8 cellular contexts compared by ENCODE assay signal in genomic region chr19:4639531-4640246, GRCh38. TPM values are rescaled to one million over a fixed set of nuclear protein-coding genes. Genes with fewer than 3 reads are reported as not detected.
A peak's percentile ranks its signal among the peaks of the same experiment; 100 is the strongest.
DNase-seq lines count a peak whose midpoint lies in the region; ATAC-seq lines count a peak whose summit lies in the region.

No MANE protein-coding gene starts in this region.

- peaks cover 4% of the 10 kb centered on the region for H3K4me1 ChIP-seq in iPS-15b (ENCODE audit: control insufficient read depth, insufficient read depth, low read length)

- DNase-seq in NCI-H1417 (lab: John Stamatoyannopoulos, UW) (peak in 2 of 3 experiments; percentile 59 to 66), NCI-H1417 treated with DMSO at 0.1 percent for 48 hours (lab: John Stamatoyannopoulos, UW) (no peak), KG1 (lab: John Stamatoyannopoulos, UW) (no peak)
- DNase-seq in activated naive CD4-positive, alpha-beta T cell treated with anti-CD3 and anti-CD28 coated beads, Interleukin-2, amount 50 U/mL, for 72 hours (ENCODE audit: low spot score in 2 of 2): no peak
- no peak for DNase-seq in stimulated activated CD4-positive, alpha-beta T cell treated with anti-CD3 and anti-CD28 coated beads, Interleukin-2, amount 100 ng/mL, for 48 hours

- peaks cover 53% of the 10 kb centered on the region for H3K4me1 Mint-ChIP-seq in stimulated activated memory B cell treated with anti-CD40 and anti-IgM and Interleukin-4, amounts not matched to agents 10 μg/mL and 1 μg/mL and 100 μg/mL, for 72 hours

- no peak overlapping the region for H3K9ac ChIP-seq in iPS-15b (ENCODE audit: low read depth, low read length)

- peaks cover 13% of the 10 kb centered on the region for H3K27me3 ChIP-seq in iPS-15b (ENCODE audit: control insufficient read depth, insufficient read depth, low read length)

- peaks cover 4% of the 10 kb centered on the region for H3K36me3 ChIP-seq in iPS-15b (ENCODE audit: control insufficient read depth, insufficient read depth, low read length)

- peak overlapping the region; percentile 85 for H3K4me3 ChIP-seq in iPS-15b (ENCODE audit: low read depth, low read length)

- no peaks in the 10 kb centered on the region for H3K9me3 Mint-ChIP-seq in activated naive CD4-positive, alpha-beta T cell treated with anti-CD3 and anti-CD28 coated beads, Interleukin-2, amount 50 U/mL, for 72 hours
- H3K9me3 Mint-ChIP-seq in stimulated activated memory B cell treated with anti-CD40 and anti-IgM and Interleukin-4, amounts not matched to agents 10 μg/mL and 1 μg/mL and 100 μg/mL, for 72 hours: no peaks in the 10 kb centered on the region

- ATAC-seq in HG03175 (IDR thresholded peaks at IDR 0.05; ENCODE audit: unreplicated experiment): peak; percentile 15
- ATAC-seq in activated naive CD4-positive, alpha-beta T cell treated with anti-CD3 and anti-CD28 coated beads, Interleukin-2, amount 50 U/mL, for 72 hours: no peak
- ATAC-seq in stimulated activated memory B cell treated with anti-CD40 and anti-IgM and Interleukin-4, amounts not matched to agents 10 μg/mL and 1 μg/mL and 100 μg/mL, for 72 hours: peak; percentile 42

- H3K27ac Mint-ChIP-seq in activated naive CD4-positive, alpha-beta T cell treated with anti-CD3 and anti-CD28 coated beads, Interleukin-2, amount 50 U/mL, for 72 hours: peak overlapping the region; percentile 93 to 97
- peak overlapping the region; percentile 100 for H3K27ac Mint-ChIP-seq in stimulated activated memory B cell treated with anti-CD40 and anti-IgM and Interleukin-4, amounts not matched to agents 10 μg/mL and 1 μg/mL and 100 μg/mL, for 72 hours

- no peaks in the 10 kb centered on the region for H3K27me3 Mint-ChIP-seq in stimulated activated memory B cell treated with anti-CD40 and anti-IgM and Interleukin-4, amounts not matched to agents 10 μg/mL and 1 μg/mL and 100 μg/mL, for 72 hours

- H3K36me3 Mint-ChIP-seq in activated naive CD4-positive, alpha-beta T cell treated with anti-CD3 and anti-CD28 coated beads, Interleukin-2, amount 50 U/mL, for 72 hours: peaks cover 0 to 5% of the 10 kb centered on the region in 2 donors
- H3K36me3 Mint-ChIP-seq in stimulated activated memory B cell treated with anti-CD40 and anti-IgM and Interleukin-4, amounts not matched to agents 10 μg/mL and 1 μg/mL and 100 μg/mL, for 72 hours: peaks cover 6% of the 10 kb centered on the region

- no peaks in the 10 kb centered on the region for H3K9me3 ChIP-seq in iPS-15b (ENCODE audit: control insufficient read depth, insufficient read depth, low read length)

- peak overlapping the region; percentile 99 for H3K4me3 Mint-ChIP-seq in stimulated activated memory B cell treated with anti-CD40 and anti-IgM and Interleukin-4, amounts not matched to agents 10 μg/mL and 1 μg/mL and 100 μg/mL, for 72 hours

RNA-seq across cellular contexts. Expression of gene TNFAIP8L1, which starts 0.4 kb away (rescaled TPM):
- 10 to 100 TPM; 25.9 to 31.3 TPM for total RNA-seq in activated naive CD4-positive, alpha-beta T cell treated with anti-CD3 and anti-CD28 coated beads, Interleukin-2, amount 50 U/mL, for 72 hours

RNA-seq across cellular contexts. Expression of gene MYDGF, which starts 30.5 kb away (rescaled TPM):
- 10 to 100 TPM; 40.2 to 48.5 TPM for total RNA-seq in activated naive CD4-positive, alpha-beta T cell treated with anti-CD3 and anti-CD28 coated beads, Interleukin-2, amount 50 U/mL, for 72 hours

Comparison
In these comparisons a context has a peak if more than half of its experiments do, and no peak if none do; other contexts are left out.
1. DNase-seq: peak in NCI-H1417 (2 of 3); none in NCI-H1417 treated with DMSO at 0.1 percent for 48 hours (single experiment), activated naive CD4-positive, alpha-beta T cell treated with anti-CD3 and anti-CD28 coated beads, Interleukin-2, amount 50 U/mL, for 72 hours (0 of 2), stimulated activated CD4-positive, alpha-beta T cell treated with anti-CD3 and anti-CD28 coated beads, Interleukin-2, amount 100 ng/mL, for 48 hours (0 of 2) and KG1 (single experiment).
2. ATAC-seq: peak in HG03175 (single experiment) and stimulated activated memory B cell treated with anti-CD40 and anti-IgM and Interleukin-4, amounts not matched to agents 10 μg/mL and 1 μg/mL and 100 μg/mL, for 72 hours (single experiment); none in activated naive CD4-positive, alpha-beta T cell treated with anti-CD3 and anti-CD28 coated beads, Interleukin-2, amount 50 U/mL, for 72 hours (0 of 2).